1 cellular context compared by ENCODE assay signal in genomic region chr12:100671396-100672074, GRCh38.
TF ChIP-seq lines count a peak whose summit lies in the region.

No MANE protein-coding gene starts in this region.

TF ChIP-seq in GM12878, 131 proteins besides CTCF, POLR2A, EP300 and RAD21 (continued from another document):
- TF ChIP-seq, protein P1, sequence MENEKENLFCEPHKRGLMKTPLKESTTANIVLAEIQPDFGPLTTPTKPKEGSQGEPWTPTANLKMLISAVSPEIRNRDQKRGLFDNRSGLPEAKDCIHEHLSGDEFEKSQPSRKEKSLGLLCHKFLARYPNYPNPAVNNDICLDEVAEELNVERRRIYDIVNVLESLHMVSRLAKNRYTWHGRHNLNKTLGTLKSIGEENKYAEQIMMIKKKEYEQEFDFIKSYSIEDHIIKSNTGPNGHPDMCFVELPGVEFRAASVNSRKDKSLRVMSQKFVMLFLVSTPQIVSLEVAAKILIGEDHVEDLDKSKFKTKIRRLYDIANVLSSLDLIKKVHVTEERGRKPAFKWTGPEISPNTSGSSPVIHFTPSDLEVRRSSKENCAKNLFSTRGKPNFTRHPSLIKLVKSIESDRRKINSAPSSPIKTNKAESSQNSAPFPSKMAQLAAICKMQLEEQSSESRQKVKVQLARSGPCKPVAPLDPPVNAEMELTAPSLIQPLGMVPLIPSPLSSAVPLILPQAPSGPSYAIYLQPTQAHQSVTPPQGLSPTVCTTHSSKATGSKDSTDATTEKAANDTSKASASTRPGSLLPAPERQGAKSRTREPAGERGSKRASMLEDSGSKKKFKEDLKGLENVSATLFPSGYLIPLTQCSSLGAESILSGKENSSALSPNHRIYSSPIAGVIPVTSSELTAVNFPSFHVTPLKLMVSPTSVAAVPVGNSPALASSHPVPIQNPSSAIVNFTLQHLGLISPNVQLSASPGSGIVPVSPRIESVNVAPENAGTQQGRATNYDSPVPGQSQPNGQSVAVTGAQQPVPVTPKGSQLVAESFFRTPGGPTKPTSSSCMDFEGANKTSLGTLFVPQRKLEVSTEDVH (IDR thresholded peaks at IDR 0.05; ENCODE audit: low read depth, partially characterized antibody), result no peak
- TF ChIP-seq NFXL1 (IDR thresholded peaks at IDR 0.05; ENCODE audit: borderline replicate concordance) (no peak), BACH1 (IDR thresholded peaks at IDR 0.05; ENCODE audit: borderline replicate concordance) (no peak), POLR2AphosphoS2 (IDR thresholded peaks at IDR 0.05; ENCODE audit: low read depth, low read length) (no peak)
- TF ChIP-seq, protein P2, sequence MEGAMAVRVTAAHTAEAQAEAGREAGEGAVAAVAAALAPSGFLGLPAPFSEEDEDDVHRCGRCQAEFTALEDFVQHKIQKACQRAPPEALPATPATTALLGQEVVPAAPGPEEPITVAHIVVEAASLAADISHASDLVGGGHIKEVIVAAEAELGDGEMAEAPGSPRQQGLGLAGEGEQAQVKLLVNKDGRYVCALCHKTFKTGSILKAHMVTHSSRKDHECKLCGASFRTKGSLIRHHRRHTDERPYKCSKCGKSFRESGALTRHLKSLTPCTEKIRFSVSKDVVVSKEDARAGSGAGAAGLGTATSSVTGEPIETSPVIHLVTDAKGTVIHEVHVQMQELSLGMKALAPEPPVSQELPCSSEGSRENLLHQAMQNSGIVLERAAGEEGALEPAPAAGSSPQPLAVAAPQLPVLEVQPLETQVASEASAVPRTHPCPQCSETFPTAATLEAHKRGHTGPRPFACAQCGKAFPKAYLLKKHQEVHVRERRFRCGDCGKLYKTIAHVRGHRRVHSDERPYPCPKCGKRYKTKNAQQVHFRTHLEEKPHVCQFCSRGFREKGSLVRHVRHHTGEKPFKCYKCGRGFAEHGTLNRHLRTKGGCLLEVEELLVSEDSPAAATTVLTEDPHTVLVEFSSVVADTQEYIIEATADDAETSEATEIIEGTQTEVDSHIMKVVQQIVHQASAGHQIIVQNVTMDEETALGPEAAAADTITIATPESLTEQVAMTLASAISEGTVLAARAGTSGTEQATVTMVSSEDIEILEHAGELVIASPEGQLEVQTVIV (IDR thresholded peaks at IDR 0.05; ENCODE audit: borderline replicate concordance, partially characterized antibody), result no peak
TF ChIP-seq in GM12878: peak in this region for 0.
